In the genomic region with DNA sequence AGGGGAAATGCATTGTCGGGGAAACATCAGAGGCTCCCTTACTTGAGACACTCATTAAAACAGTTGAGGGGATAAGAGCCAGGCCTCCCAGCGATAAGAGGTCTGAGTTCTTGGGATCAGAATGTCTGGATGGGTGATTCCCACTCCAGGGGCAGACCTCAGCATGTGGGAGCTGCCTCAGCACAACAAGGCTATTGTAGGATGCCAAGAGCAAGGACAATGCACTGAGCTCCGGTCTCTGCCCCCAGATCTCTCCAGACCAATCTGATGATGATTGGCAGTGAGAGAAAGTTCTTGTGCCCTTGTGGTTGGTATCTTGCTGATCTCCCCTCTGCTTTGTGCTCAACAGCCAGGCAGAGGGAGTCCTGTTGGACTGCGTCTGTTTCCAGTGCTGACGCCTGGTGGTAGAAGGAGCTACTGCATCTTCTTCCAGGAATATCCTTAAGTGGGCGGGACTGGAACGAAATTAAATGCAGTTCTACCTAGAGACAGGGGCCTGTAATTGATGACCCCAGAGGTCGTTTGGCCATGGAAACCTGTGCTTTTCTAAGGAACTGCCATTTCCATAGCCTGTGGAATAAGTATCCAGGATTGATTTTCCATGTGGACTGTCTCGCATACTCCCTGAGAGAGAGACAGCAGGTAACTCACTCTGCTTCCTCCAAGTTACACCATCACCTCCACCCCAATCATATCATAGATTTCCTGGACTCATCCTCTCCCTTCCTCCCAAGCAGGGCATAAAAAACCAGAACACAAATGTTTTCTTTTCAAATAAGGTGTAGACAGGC, we compare ENCODE assay signal across 8 cellular contexts. TPM values are rescaled to one million over a fixed set of nuclear protein-coding genes. Genes with fewer than 3 reads are reported as not detected.
DNase-seq lines count a peak whose midpoint lies in the region; ATAC-seq, FAIRE-seq and TF ChIP-seq lines count a peak whose summit lies in the region.

No MANE protein-coding gene starts in this region.

- ATAC-seq in SK-N-SH treated with all-trans-retinoic acid at 6 μM for 48 hours (peak; percentile 98), GM12878 (peak; percentile 96)

- no peak for TF ChIP-seq EP300 in GM12878 (IDR thresholded peaks at IDR 0.05; ENCODE audit: borderline replicate concordance in 1 of 2, control insufficient read depth in 1 of 2, low read depth in 2 of 2, low read length in 2 of 2)

- H3F3A ChIP-seq in Loucy (ENCODE audit: low read depth): no peaks in the 10 kb centered on the region

- no peak overlapping the region for H3K9ac ChIP-seq in Loucy (ENCODE audit: low read depth, low read length, poor library complexity, severe bottlenecking)
- H3K9ac ChIP-seq in GM12878 (ENCODE audit: control insufficient read depth, insufficient read depth, low read length): no peak overlapping the region

- peak; percentile 65 for TF ChIP-seq RAD21 in GM12878 (IDR thresholded peaks at IDR 0.05; ENCODE audit: insufficient read depth, low read depth, low read length)

- FAIRE-seq in GM12878 (lab: Jason Lieb, UNC): peak; percentile 92

- TF ChIP-seq POLR2A in GM12878 (IDR thresholded peaks at IDR 0.05; ENCODE audit: low read depth, low read length): no peak

- H3K9me3 ChIP-seq in HAP-1 (no peaks in the 10 kb centered on the region), Loucy (ENCODE audit: insufficient read depth, low read depth, low read length) (no peaks in the 10 kb centered on the region), GM12878 (replicated peaks; ENCODE audit: control insufficient read depth, insufficient read depth, low read length) (no peaks in the 10 kb centered on the region)

- no peak overlapping the region for H3K27ac ChIP-seq in GM12878 (ENCODE audit: control insufficient read depth, insufficient read depth)

- no peaks in the 10 kb centered on the region for H3K4me1 ChIP-seq in HAP-1
- H3K4me1 ChIP-seq in Loucy (ENCODE audit: insufficient read depth, low read length, poor library complexity, severe bottlenecking): peaks cover 33% of the 10 kb centered on the region
- H3K4me1 ChIP-seq in GM12878 (ENCODE audit: control insufficient read depth, insufficient read depth, low read length): no peaks in the 10 kb centered on the region

- RAD21 ChIA-PET in GM12878 (lab: Charles Lee; ENCODE audit: unreplicated experiment): interaction anchor here (0.7 to 1.0 kb wide), 6 partner anchors 10 to 810 kb away, joined by 3 to 5 read pairs (median 4); no protein-coding TSS in a partner anchor

- H2AFZ ChIP-seq in Loucy (ENCODE audit: low read length): no peak overlapping the region
- no peak overlapping the region for H2AFZ ChIP-seq in GM12878 (ENCODE audit: control insufficient read depth, low read depth, low read length)

- DNase-seq in NCI-H1436 (lab: John Stamatoyannopoulos, UW) (peak; percentile 29), NCI-H1436 treated with DMSO at 0.1 percent for 48 hours (lab: John Stamatoyannopoulos, UW) (no peak), HAP-1 (ENCODE audit: low spot score in 2 of 2) (peak; percentile 20 to 77), GM12878 (ENCODE audit: low read depth, low spot score) (no peak), inferior parietal cortex (ENCODE audit: extremely low spot score) (peak; percentile 91)
- peak in 3 of 4 experiments; percentile 21 to 51 (median 22) for DNase-seq in stimulated activated CD4-positive, alpha-beta T cell treated with anti-CD3 and anti-CD28 coated beads, Interleukin-1b, Interleukin-23, amount 100 ng/mL, for 24 hours (ENCODE audit: low read depth in 4 of 4, low spot score in 1 of 4)

- H3K4me3 ChIP-seq in HAP-1 (no peak overlapping the region), Loucy (ENCODE audit: low read length, poor library complexity, severe bottlenecking) (no peak overlapping the region), GM12878 (no peak overlapping the region)

- SMC1A ChIA-PET in GM12878 (lab: Charles Lee; ENCODE audit: uncharacterized antibody, unreplicated experiment): interaction anchor here (0.8 to 3.8 kb wide), 9 partner anchors 9 to 66 kb away, joined by 3 to 20 read pairs (median 5); no protein-coding TSS in a partner anchor

- H3K79me2 ChIP-seq in Loucy (ENCODE audit: insufficient read depth, low read length): no peaks in the 10 kb centered on the region
- H3K79me2 ChIP-seq in GM12878 (ENCODE audit: control insufficient read depth, insufficient read depth, low read length): no peaks in the 10 kb centered on the region

- in situ Hi-C loops in HAP-1 (cut with MboI; ENCODE audit: low sequenced_read_pairs) (loop anchor here (5.0 kb wide), 1 partner anchor 36 kb away; no protein-coding TSS in a partner anchor), GM12878 (cut with MboI) (loop anchor here (5.0 kb wide), 1 partner anchor 36 kb away; no protein-coding TSS in a partner anchor)

- H3K4me2 ChIP-seq in Loucy (ENCODE audit: low read depth, low read length, poor library complexity, severe bottlenecking) (no peak overlapping the region), GM12878 (ENCODE audit: control insufficient read depth, insufficient read depth) (no peak overlapping the region)

- H3K36me3 ChIP-seq in HAP-1 (replicated peaks) (no peaks in the 10 kb centered on the region), Loucy (ENCODE audit: insufficient read depth, low read length) (no peaks in the 10 kb centered on the region), GM12878 (ENCODE audit: control insufficient read depth in 2 of 2, insufficient read depth in 2 of 2, low read length in 1 of 2) (no peaks in the 10 kb centered on the region)

- BruUV-seq in GM12878 (replicated peaks; lab: Mats Ljungman, UMichigan): no TSS peak

- 26% methylated on average over 9 of the region's 9 CpGs for WGBS in GM12878 (ENCODE audit: insufficient coverage, insufficient replicate concordance, low lambda C conversion rate, missing lambda C conversion rate)

- no peaks in the 10 kb centered on the region for H3K27me3 ChIP-seq in HAP-1 (ENCODE audit: low read depth)
- no peaks in the 10 kb centered on the region for H3K27me3 ChIP-seq in Loucy (ENCODE audit: insufficient read depth, low read length, poor library complexity, severe bottlenecking)
- peaks cover 0 to 2% of the 10 kb centered on the region in 2 experiments; a peak in 2 of 4 replicates for H3K27me3 ChIP-seq in GM12878 (replicated peaks in 1 of 2; ENCODE audit: control insufficient read depth in 2 of 2, insufficient read depth in 2 of 2, low read length in 1 of 2)

- CTCF ChIA-PET in GM12878 (lab: Yijun Ruan, JAX): interaction anchor here (0.6 to 6.0 kb wide), 15 partner anchors 9 to 729 kb away, joined by 3 to 83 read pairs (median 4); no protein-coding TSS in a partner anchor

- TF ChIP-seq CTCF in Loucy (conservative IDR thresholded peaks at IDR 0.05; ENCODE audit: low read length) (peak; percentile 86), GM12878 (IDR thresholded peaks at IDR 0.05 in 2 of 3, conservative IDR thresholded peaks at IDR 0.05 in 1 of 3; ENCODE audit: control insufficient read depth in 2 of 3, extremely low read depth in 1 of 3, insufficient read depth in 1 of 3, low read depth in 3 of 3, low read length in 3 of 3) (peak; percentile 83 to 90 (median 88))

- H4K20me1 ChIP-seq in Loucy (ENCODE audit: insufficient read depth, low read length, poor library complexity, severe bottlenecking): no peaks in the 10 kb centered on the region
- no peaks in the 10 kb centered on the region for H4K20me1 ChIP-seq in GM12878 (ENCODE audit: control insufficient read depth, insufficient read depth)

- POLR2A ChIA-PET in GM12878 (lab: Charles Lee): no interaction called here

- intact Hi-C loops in GM12878 (cut with micrococcal nuclease; ENCODE audit: unreplicated experiment): loop anchor here (1.0 to 5.0 kb wide), 2 partner anchors 37 to 66 kb away; no protein-coding TSS in a partner anchor

- H3K9me2 ChIP-seq in Loucy (replicated peaks; ENCODE audit: low read depth, low read length): no peaks in the 10 kb centered on the region

TF ChIP-seq in SK-N-SH treated with all-trans-retinoic acid at 6 μM for 48 hours, 23 proteins besides CTCF, POLR2A, EP300 and RAD21 (continues in another document):
- TF ChIP-seq ESRRG (CRISPR knock-in tag; IDR thresholded peaks at IDR 0.05): no peak
- TF ChIP-seq TOX (CRISPR knock-in tag; IDR thresholded peaks at IDR 0.05; ENCODE audit: borderline replicate concordance): no peak

TF ChIP-seq in GM12878, 131 proteins besides CTCF, POLR2A, EP300 and RAD21 (continues in another document):
- TF ChIP-seq SRF (IDR thresholded peaks at IDR 0.05; ENCODE audit: low read depth in 2 of 2, low read length in 2 of 2): no peak

RNA-seq across cellular contexts. Expression of gene ACKR1, which starts 6.7 kb away (rescaled TPM):
- total RNA-seq in GM12878 (2013; cell fraction: nucleolus; rRNA removed): not detected in 2 replicates
- 0.06 and 0.38 TPM in 2 replicates for total RNA-seq in GM12878 (2014; rRNA removed)
- 0.09 and 0.14 TPM in 2 replicates for total RNA-seq in GM12878 (2014; rRNA removed; fragmentation: Illumina TruSeq; extraction: Trizol)
- 0.35 and 0.38 TPM in 2 replicates for total RNA-seq in GM12878 (2021)
- polyA plus RNA-seq in GM12878 (2011; ENCODE audit: low read depth): 1.5 TPM
- 0.58 and 0.99 TPM in 2 replicates for polyA plus RNA-seq in GM12878 (2011; rRNA removed)
- polyA plus RNA-seq in GM12878 (2011; cell fraction: cytosol; rRNA removed): 1.5 and 1.6 TPM in 2 replicates
- 1.6 and 2.1 TPM in 2 replicates for polyA plus RNA-seq in GM12878 (2011; cell fraction: nucleus; rRNA removed)
- polyA plus RNA-seq in GM12878 (2012): 1.3 and 1.7 TPM in 2 replicates
- 0.16 TPM in 1 of 2 replicates, not detected in the other for polyA plus RNA-seq in GM12878 (2014; fragmentation: Illumina TruSeq; extraction: Trizol)
- polyA plus RNA-seq in GM12878 (2014; fragmentation: Nextera tagmentation; extraction: Ambion mirVana): under 1 TPM in 1 of 2 experiments, not detected in 1; 0.62 TPM
- 0.18 and 0.19 TPM in 2 replicates for polyA plus RNA-seq in GM12878 (2014; rRNA removed)
- polyA plus RNA-seq in GM12878 (2016; fragmentation: Nextera tagmentation; extraction: Ambion mirVana): 1 to 10 TPM; 1.4 to 1.8 TPM
- 1.2 TPM in 2 replicates for polyA minus RNA-seq in GM12878 (2011; rRNA and poly(A)+ RNA removed)
- not detected in 2 replicates for polyA minus RNA-seq in GM12878 (2011; cell fraction: cytosol; rRNA and poly(A)+ RNA removed)
- polyA minus RNA-seq in GM12878 (2011; cell fraction: nucleus; rRNA and poly(A)+ RNA removed): 0.85 and 1.3 TPM in 2 replicates

RNA-seq across cellular contexts. Expression of gene CADM3, which starts 26.5 kb away (rescaled TPM):
- total RNA-seq in GM12878 (2013; cell fraction: nucleolus; rRNA removed): 0.34 and 0.42 TPM in 2 replicates
- total RNA-seq in GM12878 (2014; rRNA removed) (not detected in 2 replicates), GM12878 (2014; rRNA removed; fragmentation: Illumina TruSeq; extraction: Trizol) (not detected in 2 replicates), GM12878 (2021) (not detected in 2 replicates)
- polyA plus RNA-seq in GM12878 (2011; ENCODE audit: low read depth): 0.34 TPM
- polyA plus RNA-seq in GM12878 (2011; rRNA removed) (0.27 and 0.37 TPM in 2 replicates), GM12878 (2014; fragmentation: Illumina TruSeq; extraction: Trizol) (not detected in 2 replicates), GM12878 (2014; fragmentation: Nextera tagmentation; extraction: Ambion mirVana) (not detected), GM12878 (2014; rRNA removed) (0.01 and 0.04 TPM in 2 replicates), GM12878 (2016; fragmentation: Nextera tagmentation; extraction: Ambion mirVana) (not detected)
- polyA plus RNA-seq in GM12878 (2011; cell fraction: cytosol; rRNA removed): 0.18 and 0.22 TPM in 2 replicates
- 0.39 and 0.79 TPM in 2 replicates for polyA plus RNA-seq in GM12878 (2011; cell fraction: nucleus; rRNA removed)
- polyA plus RNA-seq in GM12878 (2012): 0.10 and 0.18 TPM in 2 replicates
- 0.15 and 0.37 TPM in 2 replicates for polyA minus RNA-seq in GM12878 (2011; rRNA and poly(A)+ RNA removed)
- not detected in 2 replicates for polyA minus RNA-seq in GM12878 (2011; cell fraction: cytosol; rRNA and poly(A)+ RNA removed)
- 0.10 and 0.12 TPM in 2 replicates for polyA minus RNA-seq in GM12878 (2011; cell fraction: nucleus; rRNA and poly(A)+ RNA removed)

Comparison
In these comparisons a context has a peak if more than half of its experiments do, and no peak if none do; other contexts are left out.
1. DNase-seq: peak in NCI-H1436 (single experiment), HAP-1 (2 of 2), inferior parietal cortex (single experiment) and stimulated activated CD4-positive, alpha-beta T cell treated with anti-CD3 and anti-CD28 coated beads, Interleukin-1b, Interleukin-23, amount 100 ng/mL, for 24 hours (3 of 4); none in NCI-H1436 treated with DMSO at 0.1 percent for 48 hours (single experiment) and GM12878 (single experiment).